Comparison of ENCODE assay signal across 16 cellular contexts in the genomic region with DNA sequence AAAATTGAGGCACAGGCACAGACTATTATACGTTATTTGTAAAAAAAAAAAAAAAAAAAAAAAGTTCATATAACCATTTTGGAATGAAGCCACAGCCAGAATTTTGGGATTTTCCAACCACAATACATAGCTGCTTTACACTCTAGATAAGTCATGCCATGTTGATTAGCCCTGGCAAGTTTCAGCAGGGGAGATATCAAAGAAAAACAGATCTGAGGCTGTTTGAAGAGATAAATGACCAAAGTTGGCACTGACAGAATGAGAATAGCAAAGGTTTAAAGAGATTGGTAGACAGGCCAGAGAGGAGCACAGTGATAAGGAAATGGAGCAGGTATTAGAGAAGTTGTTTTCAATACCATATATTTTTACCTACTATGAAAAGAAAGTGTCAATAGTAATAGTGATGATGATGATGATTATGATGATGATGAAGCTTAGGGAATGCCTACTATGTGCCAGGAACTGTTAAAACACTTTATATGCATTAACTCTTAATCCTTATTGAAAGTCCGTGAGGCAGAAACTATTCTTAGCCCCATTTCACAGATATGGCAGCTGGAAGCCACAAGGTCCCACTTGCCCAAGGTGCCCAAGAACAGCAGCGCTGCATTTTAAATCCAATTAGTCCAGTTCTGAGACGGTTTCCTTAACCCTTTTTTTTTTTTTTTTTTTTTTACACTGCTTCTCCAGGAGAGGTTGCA.
DNase-seq lines count a peak whose midpoint lies in the region; ATAC-seq, FAIRE-seq and TF ChIP-seq lines count a peak whose summit lies in the region.
"Had no signal": no experiment of that assay in that cellular context is flagged by ENCODE, and none has a peak within 500 bp of the region (broad histone marks: within the 10 kb centered on the region; RNA-seq: fewer than 3 reads in every experiment).

No MANE protein-coding gene starts in this region.

- no peaks in the 10 kb centered on the region for H3K9me3 ChIP-seq in A549
- no peaks in the 10 kb centered on the region for H3K9me3 ChIP-seq in ectodermal cell (ENCODE audit: control insufficient read depth, low read length)
- no peaks in the 10 kb centered on the region for H3K9me3 ChIP-seq in muscle layer of colon (ENCODE audit: low read length)

- FAIRE-seq in A549 (lab: Jason Lieb, UNC), result no peak
- FAIRE-seq: GM12892, urothelium cell line had no signal

- H3K27me3 Mint-ChIP-seq in activated T-helper 17 cell treated with anti-CD3 and anti-CD28 coated beads, Interleukin-2, amount 50 U/mL, for 72 hours, result no peaks in the 10 kb centered on the region

- peaks cover 18% of the 10 kb centered on the region for H3K4me1 Mint-ChIP-seq in activated T-helper 17 cell treated with anti-CD3 and anti-CD28 coated beads, Interleukin-2, amount 50 U/mL, for 72 hours

- TF ChIP-seq POLR2A in A549 (IDR thresholded peaks at IDR 0.05; ENCODE audit: low read length), result no peak

- POLR2A ChIA-PET in A549 (lab: Yijun Ruan, JAX), result no interaction called here

- H3K36me3 ChIP-seq in ectodermal cell (ENCODE audit: control insufficient read depth, insufficient read depth, low read length), result no peaks in the 10 kb centered on the region
- no peaks in the 10 kb centered on the region for H3K36me3 ChIP-seq in muscle layer of colon (ENCODE audit: insufficient read depth, low read length)
- H3K36me3 ChIP-seq: brain microvascular endothelial cell had no signal

- H3K4me1 ChIP-seq in A549, result peaks cover 26% of the 10 kb centered on the region
- peaks cover 17% of the 10 kb centered on the region for H3K4me1 ChIP-seq in ectodermal cell (ENCODE audit: control insufficient read depth, insufficient read depth, low read length)
- peaks cover 67% of the 10 kb centered on the region for H3K4me1 ChIP-seq in muscle layer of colon (ENCODE audit: insufficient read depth, low read length)

- H3K36me3 Mint-ChIP-seq in activated T-helper 17 cell treated with anti-CD3 and anti-CD28 coated beads, Interleukin-2, amount 50 U/mL, for 72 hours (ENCODE audit: low read depth), result peaks cover 7% of the 10 kb centered on the region

- no peaks in the 10 kb centered on the region for H3K27me3 ChIP-seq in ectodermal cell (ENCODE audit: control insufficient read depth, insufficient read depth, low read length, poor library complexity, severe bottlenecking)
- H3K27me3 ChIP-seq in muscle layer of colon (ENCODE audit: control insufficient read depth in 1 of 2, insufficient read depth in 2 of 2, low read length in 2 of 2), result no peaks in the 10 kb centered on the region
- H3K27me3 ChIP-seq: brain microvascular endothelial cell had no signal

- TF ChIP-seq CTCF in A549 (IDR thresholded peaks at IDR 0.05), result no peak

- H3K27ac ChIP-seq in A549 (peak overlapping the region in 1 of 2 experiments; percentile 79; a peak in 3 of 6 replicates), ectodermal cell (ENCODE audit: insufficient read depth, low read depth, low read length, poor library complexity, severe bottlenecking) (peak overlapping the region; percentile 89), muscle layer of colon (ENCODE audit: low read depth, low read length) (peak overlapping the region; percentile 52)
- H3K27ac ChIP-seq: SK-N-MC had no signal

- WGBS in A549 (ENCODE audit: missing lambda C conversion rate), result 67% methylated on average over 4 of the region's 4 CpGs
- WGBS in ectodermal cell, 2 experiments, result 41% methylated on average over 3 of the region's 4 CpGs

- H3K9me3 Mint-ChIP-seq in activated T-helper 17 cell treated with anti-CD3 and anti-CD28 coated beads, Interleukin-2, amount 50 U/mL, for 72 hours, result no peaks in the 10 kb centered on the region

- CTCF ChIA-PET in A549 (lab: Yijun Ruan, JAX), result interaction anchor here (0.6 to 1.8 kb wide), 3 partner anchors 16 to 217 kb away, joined by 3 to 5 read pairs (median 4); no protein-coding TSS in a partner anchor

- H3K4me3 ChIP-seq in A549 (no peak overlapping the region), ectodermal cell (ENCODE audit: insufficient read depth, low read depth, low read length) (no peak overlapping the region), muscle layer of colon (ENCODE audit: low read depth in 1 of 2, low read length in 2 of 2) (no peak overlapping the region)
- H3K4me3 ChIP-seq: SK-N-MC had no signal

- H3K4me3 Mint-ChIP-seq in activated T-helper 17 cell treated with anti-CD3 and anti-CD28 coated beads, Interleukin-2, amount 50 U/mL, for 72 hours, result no peak overlapping the region

- peak overlapping the region; percentile 26 for H3K4me2 ChIP-seq in A549

- no peak for TF ChIP-seq EP300 in A549 (IDR thresholded peaks at IDR 0.05)

- no peak overlapping the region for H3K27ac Mint-ChIP-seq in activated T-helper 17 cell treated with anti-CD3 and anti-CD28 coated beads, Interleukin-2, amount 50 U/mL, for 72 hours

- no peak overlapping the region for H3K9ac ChIP-seq in muscle layer of colon (ENCODE audit: low read length)

- no peak for TF ChIP-seq RAD21 in A549 (conservative IDR thresholded peaks at IDR 0.05 in 1 of 2, IDR thresholded peaks at IDR 0.05 in 1 of 2)

- ATAC-seq in A549 (peak in 1 of 2 experiments; percentile 32; a peak in 1 of 6 replicates), HG03520 (IDR thresholded peaks at IDR 0.05; ENCODE audit: unreplicated experiment) (no peak)
- no peak for ATAC-seq in activated T-helper 17 cell treated with anti-CD3 and anti-CD28 coated beads, Interleukin-2, amount 50 U/mL, for 72 hours (replicated peaks)
- ATAC-seq: activated CD4-positive, CD25-positive, alpha-beta regulatory T cell treated with anti-CD3 and anti-CD28 coated beads, Interleukin-2, amount 50 U/mL, for 24 hours had no signal

- DNase-seq in A549 (ENCODE audit: low read depth in 1 of 2, low spot score in 1 of 2), result no peak
- DNase-seq in NCI-H226, result peak; percentile 89
- DNase-seq in SW480 (ENCODE audit: low spot score), result no peak
- DNase-seq in stimulated activated CD4-positive, alpha-beta T cell treated with anti-CD3 and anti-CD28 coated beads, Interleukin-12 subunit alpha, Interleukin-12 subunit beta, amount 100 ng/mL, for 4 hours, result no peak
- DNase-seq: activated T-cell treated with anti-CD3 and anti-CD28 coated beads, Interleukin-2, amount 50 U/mL, for 1 hour; DMS53; NCI-H1436 treated with DMSO at 0.1 percent for 48 hours had no signal

TF ChIP-seq in A549, 52 proteins besides CTCF, POLR2A, EP300 and RAD21:
- TF ChIP-seq KDM5A (IDR thresholded peaks at IDR 0.05), result no peak
- no peak for TF ChIP-seq RARB (CRISPR knock-in tag; IDR thresholded peaks at IDR 0.05)
- TF ChIP-seq, protein P1, sequence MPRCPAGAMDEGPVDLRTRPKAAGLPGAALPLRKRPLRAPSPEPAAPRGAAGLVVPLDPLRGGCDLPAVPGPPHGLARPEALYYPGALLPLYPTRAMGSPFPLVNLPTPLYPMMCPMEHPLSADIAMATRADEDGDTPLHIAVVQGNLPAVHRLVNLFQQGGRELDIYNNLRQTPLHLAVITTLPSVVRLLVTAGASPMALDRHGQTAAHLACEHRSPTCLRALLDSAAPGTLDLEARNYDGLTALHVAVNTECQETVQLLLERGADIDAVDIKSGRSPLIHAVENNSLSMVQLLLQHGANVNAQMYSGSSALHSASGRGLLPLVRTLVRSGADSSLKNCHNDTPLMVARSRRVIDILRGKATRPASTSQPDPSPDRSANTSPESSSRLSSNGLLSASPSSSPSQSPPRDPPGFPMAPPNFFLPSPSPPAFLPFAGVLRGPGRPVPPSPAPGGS (IDR thresholded peaks at IDR 0.05), result no peak
- TF ChIP-seq CHD2 (IDR thresholded peaks at IDR 0.05; ENCODE audit: low read length, partially characterized antibody), result no peak
- no peak for TF ChIP-seq MYC (IDR thresholded peaks at IDR 0.05; ENCODE audit: borderline replicate concordance, low read length)
- TF ChIP-seq HDAC2 (IDR thresholded peaks at IDR 0.05), result no peak
TF ChIP-seq in A549: peak in this region for 0.
